ENCODE assay signal across 1 cellular context in genomic region chr17:43528319-43528987, GRCh38.
TF ChIP-seq lines count a peak whose summit lies in the region.

No MANE protein-coding gene starts in this region.

TF ChIP-seq in HepG2, 621 proteins besides CTCF, POLR2A, EP300 and RAD21 (continued from another document and continues in another):
- TF ChIP-seq MXD4 (CRISPR knock-in tag; IDR thresholded peaks at IDR 0.05) (no peak), NR2F2 (IDR thresholded peaks at IDR 0.05; ENCODE audit: borderline replicate concordance, low read depth) (0 out of 2 replicates have a peak, but pooled peaks have one; percentile 28), CSRNP1 (CRISPR knock-in tag; IDR thresholded peaks at IDR 0.05) (no peak), NFKB2 (CRISPR knock-in tag; IDR thresholded peaks at IDR 0.05; ENCODE audit: borderline replicate concordance) (peak; percentile 16; the same call in 1 of the 2 replicates), ARNT (IDR thresholded peaks at IDR 0.05) (no peak), MYPOP (CRISPR knock-in tag; IDR thresholded peaks at IDR 0.05) (0 out of 2 replicates have a peak, but pooled peaks have one; percentile 12), JUND (CRISPR knock-in tag; IDR thresholded peaks at IDR 0.05) (no peak), NR3C1 (CRISPR knock-in tag; IDR thresholded peaks at IDR 0.05) (no peak), ZFY (CRISPR knock-in tag; IDR thresholded peaks at IDR 0.05) (peak; percentile 73), RNF219 (CRISPR knock-in tag; IDR thresholded peaks at IDR 0.05) (no peak), NFKBIZ (CRISPR knock-in tag; IDR thresholded peaks at IDR 0.05) (no peak; the same call in 1 of the 2 replicates), ZMAT3 (CRISPR knock-in tag; conservative IDR thresholded peaks at IDR 0.05) (peak; percentile 44; the same call in 1 of the 2 replicates), MXI1 (IDR thresholded peaks at IDR 0.05; ENCODE audit: borderline replicate concordance, low read depth, low read length) (peak; percentile 59; the same call in 1 of the 3 replicates), ATF1 (CRISPR knock-in tag; IDR thresholded peaks at IDR 0.05) (peak; percentile 86), CBX5 (CRISPR knock-in tag; IDR thresholded peaks at IDR 0.05; ENCODE audit: borderline replicate concordance) (peak; percentile 44; the same call in 1 of the 2 replicates), ZNF598 (CRISPR knock-in tag; IDR thresholded peaks at IDR 0.05; ENCODE audit: borderline replicate concordance) (no peak), KLF16 (CRISPR knock-in tag; IDR thresholded peaks at IDR 0.05) (peak in 1 of 2 experiments; percentile 57; a peak in 1 of 4 replicates), ZNF280B (CRISPR knock-in tag; IDR thresholded peaks at IDR 0.05; ENCODE audit: borderline replicate concordance) (no peak), REST (IDR thresholded peaks at IDR 0.05; ENCODE audit: borderline replicate concordance in 1 of 2, low read depth in 1 of 2, low read length in 2 of 2) (peak in 1 of 2 experiments; percentile 19; a peak in 1 of 4 replicates), ZNF615 (CRISPR knock-in tag; IDR thresholded peaks at IDR 0.05; ENCODE audit: borderline replicate concordance) (no peak), ZNF891 (CRISPR knock-in tag; IDR thresholded peaks at IDR 0.05) (0 out of 2 replicates have a peak, but pooled peaks have one; percentile 5), ZBTB46 (CRISPR knock-in tag; IDR thresholded peaks at IDR 0.05; ENCODE audit: borderline replicate concordance) (no peak), MEF2D (CRISPR knock-in tag; IDR thresholded peaks at IDR 0.05) (0 out of 2 replicates have a peak, but pooled peaks have one; percentile 45), ZZZ3 (CRISPR knock-in tag; IDR thresholded peaks at IDR 0.05; ENCODE audit: borderline replicate concordance) (no peak), ZNF670 (CRISPR knock-in tag; IDR thresholded peaks at IDR 0.05; ENCODE audit: borderline replicate concordance) (no peak), TGIF2 (CRISPR knock-in tag; IDR thresholded peaks at IDR 0.05) (no peak)
- TF ChIP-seq, protein P1, sequence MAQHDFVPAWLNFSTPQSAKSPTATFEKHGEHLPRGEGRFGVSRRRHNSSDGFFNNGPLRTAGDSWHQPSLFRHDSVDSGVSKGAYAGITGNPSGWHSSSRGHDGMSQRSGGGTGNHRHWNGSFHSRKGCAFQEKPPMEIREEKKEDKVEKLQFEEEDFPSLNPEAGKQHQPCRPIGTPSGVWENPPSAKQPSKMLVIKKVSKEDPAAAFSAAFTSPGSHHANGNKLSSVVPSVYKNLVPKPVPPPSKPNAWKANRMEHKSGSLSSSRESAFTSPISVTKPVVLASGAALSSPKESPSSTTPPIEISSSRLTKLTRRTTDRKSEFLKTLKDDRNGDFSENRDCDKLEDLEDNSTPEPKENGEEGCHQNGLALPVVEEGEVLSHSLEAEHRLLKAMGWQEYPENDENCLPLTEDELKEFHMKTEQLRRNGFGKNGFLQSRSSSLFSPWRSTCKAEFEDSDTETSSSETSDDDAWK (CRISPR knock-in tag; IDR thresholded peaks at IDR 0.05) = no peak
- TF ChIP-seq, protein P2, sequence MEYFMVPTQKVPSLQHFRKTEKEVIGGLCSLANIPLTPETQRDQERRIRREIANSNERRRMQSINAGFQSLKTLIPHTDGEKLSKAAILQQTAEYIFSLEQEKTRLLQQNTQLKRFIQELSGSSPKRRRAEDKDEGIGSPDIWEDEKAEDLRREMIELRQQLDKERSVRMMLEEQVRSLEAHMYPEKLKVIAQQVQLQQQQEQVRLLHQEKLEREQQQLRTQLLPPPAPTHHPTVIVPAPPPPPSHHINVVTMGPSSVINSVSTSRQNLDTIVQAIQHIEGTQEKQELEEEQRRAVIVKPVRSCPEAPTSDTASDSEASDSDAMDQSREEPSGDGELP (IDR thresholded peaks at IDR 0.05; ENCODE audit: borderline replicate concordance, low read depth) = peak; percentile 20; the same call in 1 of the 2 replicates
- TF ChIP-seq, protein P3, sequence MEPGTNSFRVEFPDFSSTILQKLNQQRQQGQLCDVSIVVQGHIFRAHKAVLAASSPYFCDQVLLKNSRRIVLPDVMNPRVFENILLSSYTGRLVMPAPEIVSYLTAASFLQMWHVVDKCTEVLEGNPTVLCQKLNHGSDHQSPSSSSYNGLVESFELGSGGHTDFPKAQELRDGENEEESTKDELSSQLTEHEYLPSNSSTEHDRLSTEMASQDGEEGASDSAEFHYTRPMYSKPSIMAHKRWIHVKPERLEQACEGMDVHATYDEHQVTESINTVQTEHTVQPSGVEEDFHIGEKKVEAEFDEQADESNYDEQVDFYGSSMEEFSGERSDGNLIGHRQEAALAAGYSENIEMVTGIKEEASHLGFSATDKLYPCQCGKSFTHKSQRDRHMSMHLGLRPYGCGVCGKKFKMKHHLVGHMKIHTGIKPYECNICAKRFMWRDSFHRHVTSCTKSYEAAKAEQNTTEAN (CRISPR knock-in tag; conservative IDR thresholded peaks at IDR 0.05) = peak; percentile 85
- TF ChIP-seq, protein P4, sequence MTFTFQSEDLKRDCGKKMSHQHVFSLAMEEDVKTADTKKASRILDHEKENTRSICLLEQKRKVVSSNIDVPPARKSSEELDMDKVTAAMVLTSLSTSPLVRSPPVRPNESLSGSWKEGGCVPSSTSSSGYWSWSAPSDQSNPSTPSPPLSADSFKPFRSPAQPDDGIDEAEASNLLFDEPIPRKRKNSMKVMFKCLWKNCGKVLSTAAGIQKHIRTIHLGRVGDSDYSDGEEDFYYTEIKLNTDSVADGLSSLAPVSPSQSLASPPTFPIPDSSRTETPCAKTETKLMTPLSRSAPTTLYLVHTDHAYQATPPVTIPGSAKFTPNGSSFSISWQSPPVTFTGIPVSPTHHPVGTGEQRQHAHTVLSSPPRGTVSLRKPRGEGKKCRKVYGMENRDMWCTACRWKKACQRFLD (CRISPR knock-in tag; IDR thresholded peaks at IDR 0.05; ENCODE audit: borderline replicate concordance) = no peak
- TF ChIP-seq, protein P5, sequence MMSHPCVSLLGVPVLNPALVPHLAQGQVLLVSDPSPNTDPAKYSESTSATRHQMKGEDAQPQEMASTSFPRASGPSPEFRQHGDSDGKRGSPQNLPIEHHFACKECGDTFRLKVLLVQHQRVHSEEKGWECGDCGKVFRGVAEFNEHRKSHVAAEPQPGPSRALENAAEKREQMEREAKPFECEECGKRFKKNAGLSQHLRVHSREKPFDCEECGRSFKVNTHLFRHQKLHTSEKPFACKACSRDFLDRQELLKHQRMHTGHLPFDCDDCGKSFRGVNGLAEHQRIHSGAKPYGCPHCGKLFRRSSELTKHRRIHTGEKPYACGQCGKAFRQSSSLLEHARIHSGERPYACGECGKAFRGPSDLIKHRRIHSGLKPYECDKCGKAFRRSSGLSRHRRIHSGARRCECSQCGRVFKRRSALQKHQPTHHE (CRISPR knock-in tag; IDR thresholded peaks at IDR 0.05; ENCODE audit: borderline replicate concordance) = no peak
- TF ChIP-seq, protein P6, sequence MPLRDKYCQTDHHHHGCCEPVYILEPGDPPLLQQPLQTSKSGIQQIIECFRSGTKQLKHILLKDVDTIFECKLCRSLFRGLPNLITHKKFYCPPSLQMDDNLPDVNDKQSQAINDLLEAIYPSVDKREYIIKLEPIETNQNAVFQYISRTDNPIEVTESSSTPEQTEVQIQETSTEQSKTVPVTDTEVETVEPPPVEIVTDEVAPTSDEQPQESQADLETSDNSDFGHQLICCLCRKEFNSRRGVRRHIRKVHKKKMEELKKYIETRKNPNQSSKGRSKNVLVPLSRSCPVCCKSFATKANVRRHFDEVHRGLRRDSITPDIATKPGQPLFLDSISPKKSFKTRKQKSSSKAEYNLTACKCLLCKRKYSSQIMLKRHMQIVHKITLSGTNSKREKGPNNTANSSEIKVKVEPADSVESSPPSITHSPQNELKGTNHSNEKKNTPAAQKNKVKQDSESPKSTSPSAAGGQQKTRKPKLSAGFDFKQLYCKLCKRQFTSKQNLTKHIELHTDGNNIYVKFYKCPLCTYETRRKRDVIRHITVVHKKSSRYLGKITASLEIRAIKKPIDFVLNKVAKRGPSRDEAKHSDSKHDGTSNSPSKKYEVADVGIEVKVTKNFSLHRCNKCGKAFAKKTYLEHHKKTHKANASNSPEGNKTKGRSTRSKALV (CRISPR knock-in tag; IDR thresholded peaks at IDR 0.05) = no peak
- TF ChIP-seq, protein P7, sequence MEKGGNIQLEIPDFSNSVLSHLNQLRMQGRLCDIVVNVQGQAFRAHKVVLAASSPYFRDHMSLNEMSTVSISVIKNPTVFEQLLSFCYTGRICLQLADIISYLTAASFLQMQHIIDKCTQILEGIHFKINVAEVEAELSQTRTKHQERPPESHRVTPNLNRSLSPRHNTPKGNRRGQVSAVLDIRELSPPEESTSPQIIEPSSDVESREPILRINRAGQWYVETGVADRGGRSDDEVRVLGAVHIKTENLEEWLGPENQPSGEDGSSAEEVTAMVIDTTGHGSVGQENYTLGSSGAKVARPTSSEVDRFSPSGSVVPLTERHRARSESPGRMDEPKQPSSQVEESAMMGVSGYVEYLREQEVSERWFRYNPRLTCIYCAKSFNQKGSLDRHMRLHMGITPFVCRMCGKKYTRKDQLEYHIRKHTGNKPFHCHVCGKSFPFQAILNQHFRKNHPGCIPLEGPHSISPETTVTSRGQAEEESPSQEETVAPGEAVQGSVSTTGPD (CRISPR knock-in tag; IDR thresholded peaks at IDR 0.05) = no peak
